8 cellular contexts compared by ENCODE assay signal in the genomic region with DNA sequence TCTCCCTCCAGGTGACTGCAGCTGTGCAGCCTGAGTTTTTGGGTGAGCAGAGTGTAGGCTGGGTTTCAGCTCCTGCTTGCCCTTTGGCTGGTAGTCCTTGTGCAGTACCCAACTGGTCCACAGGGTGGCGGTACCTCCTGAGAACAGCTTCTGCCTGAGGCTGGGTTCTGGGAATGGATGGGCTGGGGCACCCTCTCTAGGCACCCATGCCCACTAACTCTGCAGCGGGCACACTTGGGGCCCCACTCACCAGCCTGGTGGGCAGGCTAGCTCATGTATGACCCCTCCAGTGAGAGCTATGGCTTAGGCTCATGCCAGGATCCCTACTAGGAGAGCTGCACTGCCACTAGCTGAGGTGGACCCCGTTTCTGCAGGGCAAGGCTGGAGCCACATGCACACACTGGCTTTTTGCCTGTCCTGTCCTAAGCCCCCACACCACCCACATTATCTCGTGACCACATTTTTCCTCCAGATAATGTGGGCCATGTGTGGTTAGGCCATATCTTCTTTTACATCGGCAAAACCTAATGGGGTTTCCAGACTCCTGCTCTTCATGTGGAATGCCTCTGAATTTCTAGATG. TPM values are rescaled to one million over a fixed set of nuclear protein-coding genes. Genes with fewer than 3 reads are reported as not detected.
A peak's percentile ranks its signal among the peaks of the same experiment; 100 is the strongest.
DNase-seq lines count a peak whose midpoint lies in the region; ATAC-seq, FAIRE-seq and TF ChIP-seq lines count a peak whose summit lies in the region.

No MANE protein-coding gene starts in this region.

- H3K9me3 ChIP-seq in A549 (no peaks in the 10 kb centered on the region), Panc1 (ENCODE audit: control insufficient read depth, insufficient read depth, low read depth, low read length) (no peaks in the 10 kb centered on the region), testis (no peaks in the 10 kb centered on the region)

- in situ Hi-C loops in Panc1 (cut with HindIII; ENCODE audit: low pct_unique_long_range_greater_than_20kb, low sequenced_read_pairs): no loop called here

- CTCF ChIA-PET in A549 (lab: Yijun Ruan, JAX): interaction anchor here (0.6 to 21.4 kb wide), 38 partner anchors 11 to 385 kb away, joined by 3 to 295 read pairs (median 5); partner anchors contain the start of genes AHCYL1, EPS8L3, GNAI3 and GSTM4
- CTCF ChIA-PET in Panc1 (lab: Charles Lee): interaction anchor here (0.6 to 2.6 kb wide), 10 partner anchors 10 to 361 kb away, joined by 3 to 18 read pairs (median 4); partner anchors contain the start of genes AHCYL1 and GNAI3

- TF ChIP-seq POLR2A in A549 (IDR thresholded peaks at IDR 0.05; ENCODE audit: low read length): no peak
- no peak for TF ChIP-seq POLR2A in testis (IDR thresholded peaks at IDR 0.05)

- no peak overlapping the region for H3K4me3 Mint-ChIP-seq in activated T-cell treated with anti-CD3 and anti-CD28 coated beads, Interleukin-2, amount 50 U/mL, for 24 hours

- H3K36me3 ChIP-seq in Panc1 (ENCODE audit: control insufficient read depth, insufficient read depth, low read length) (no peaks in the 10 kb centered on the region), testis (ENCODE audit: low read depth, missing control alignments) (no peaks in the 10 kb centered on the region)

- H3K27ac ChIP-seq in A549 (no peak overlapping the region), Panc1 (ENCODE audit: low read length) (no peak overlapping the region), testis (no peak overlapping the region)

- H3K27me3 ChIP-seq in Panc1 (ENCODE audit: control insufficient read depth, insufficient read depth, low read length) (no peaks in the 10 kb centered on the region), testis (no peaks in the 10 kb centered on the region)

- H3K27ac Mint-ChIP-seq in activated T-cell treated with anti-CD3 and anti-CD28 coated beads, Interleukin-2, amount 50 U/mL, for 24 hours: no peak overlapping the region

- intact Hi-C loops in Panc1 (cut with micrococcal nuclease; ENCODE audit: unreplicated experiment) (loop anchor here (5.0 kb wide), 1 partner anchor 342 kb away; the partner anchor contains the start of gene AHCYL1), testis (cut with DNase I; ENCODE audit: low total_unique reads) (loop anchor here (5.0 kb wide), 1 partner anchor 132 kb away; no protein-coding TSS in a partner anchor)

- no peak for FAIRE-seq in A549 (lab: Jason Lieb, UNC)
- FAIRE-seq in GM18507 (lab: Jason Lieb, UNC): peak; percentile 77

- H3K9me3 Mint-ChIP-seq in activated T-cell treated with anti-CD3 and anti-CD28 coated beads, Interleukin-2, amount 50 U/mL, for 24 hours: no peaks in the 10 kb centered on the region

- H3K4me3 ChIP-seq in A549: no peak overlapping the region
- no peak overlapping the region for H3K4me3 ChIP-seq in Panc1 (ENCODE audit: low read depth in 2 of 2, low read length in 2 of 2)
- no peak overlapping the region for H3K4me3 ChIP-seq in testis

- TF ChIP-seq CTCF in A549 (IDR thresholded peaks at IDR 0.05) (peak; percentile 57), Panc1 (IDR thresholded peaks at IDR 0.05) (peak; percentile 91), testis (IDR thresholded peaks at IDR 0.05) (peak; percentile 89 to 98 (median 90))

- H3K27me3 Mint-ChIP-seq in activated T-cell treated with anti-CD3 and anti-CD28 coated beads, Interleukin-2, amount 50 U/mL, for 24 hours: no peaks in the 10 kb centered on the region

- peak in 1 of 2 experiments; percentile 58 for DNase-seq in A549 (ENCODE audit: low read depth in 1 of 2, low spot score in 1 of 2)
- DNase-seq in GM18507 (ENCODE audit: extremely low spot score, insufficient read length, low read depth): no peak
- peak; percentile 47 for DNase-seq in HT1080 (ENCODE audit: low read depth)
- DNase-seq in Panc1 (ENCODE audit: low read depth, low spot score): peak; percentile 64
- DNase-seq in activated T-cell treated with anti-CD3 and anti-CD28 coated beads, Interleukin-2, amount 50 U/mL, for 24 hours: peak; percentile 97
- DNase-seq in fibroblast of peridontal ligament (ENCODE audit: extremely low read depth): peak; percentile 62
- DNase-seq in occipital lobe (lab: John Stamatoyannopoulos, UW): peak; percentile 49
- DNase-seq in testis: peak; percentile 95

- no peaks in the 10 kb centered on the region for H3K36me3 Mint-ChIP-seq in activated T-cell treated with anti-CD3 and anti-CD28 coated beads, Interleukin-2, amount 50 U/mL, for 24 hours (ENCODE audit: low read depth)

- H3K4me2 ChIP-seq in A549: no peak overlapping the region

- peaks cover 23% of the 10 kb centered on the region for H3K4me1 Mint-ChIP-seq in activated T-cell treated with anti-CD3 and anti-CD28 coated beads, Interleukin-2, amount 50 U/mL, for 24 hours (ENCODE audit: low read depth)

- TF ChIP-seq RAD21 in A549 (conservative IDR thresholded peaks at IDR 0.05 in 1 of 2, IDR thresholded peaks at IDR 0.05 in 1 of 2): peak in 1 of 2 experiments; percentile 60; a peak in 4 of 5 replicates

- no peak for TF ChIP-seq EP300 in A549 (IDR thresholded peaks at IDR 0.05)

- 49% methylated on average over 4 of the region's 5 CpGs for WGBS in A549 (ENCODE audit: missing lambda C conversion rate)
- 52 to 74% methylated on average over 3 to 5 of the region's 5 CpGs for WGBS in testis, 2 donors

- BruUV-seq in Panc1 (replicated peaks; lab: Mats Ljungman, UMichigan): no TSS peak

- H3K4me1 ChIP-seq in A549 (peaks cover 24% of the 10 kb centered on the region), Panc1 (ENCODE audit: control insufficient read depth, insufficient read depth, low read length) (peaks cover 8% of the 10 kb centered on the region), testis (peaks cover 19% of the 10 kb centered on the region)

- peak; percentile 26 to 72; a peak in 4 of 6 replicates for ATAC-seq in A549
- ATAC-seq in Panc1: peak; percentile 64

- POLR2A ChIA-PET in A549 (lab: Yijun Ruan, JAX) (interaction anchor here (0.9 to 2.2 kb wide), 6 partner anchors 92 to 344 kb away, joined by 3 to 20 read pairs (median 4); partner anchors contain the start of genes AHCYL1 and GNAI3), Panc1 (lab: Charles Lee) (interaction anchor here (0.9 kb wide), 1 partner anchor 27 kb away, joined by 3 read pairs; the partner anchor contains the start of gene GSTM2)

RNA-seq across cellular contexts. Expression of gene GSTM4, which starts 15.5 kb away (rescaled TPM):
- 17.2 and 21.7 TPM in 2 replicates for polyA plus RNA-seq in A549 (2011; rRNA removed)
- polyA plus RNA-seq in A549 (2012; cell fraction: cytosol; rRNA removed): 15.3 and 15.8 TPM in 2 replicates
- 16.9 and 17.9 TPM in 2 replicates for polyA plus RNA-seq in A549 (2012; cell fraction: nucleus; rRNA removed)
- polyA plus RNA-seq in A549 (2017; fragmentation: RNase III; extraction: RNeasy Plus Mini Kit Qiagen cat#74134 plus additional on column Dnase treatment): 13.0 to 14.3 TPM (median 13.6 TPM) in 3 replicates
- 10.2 and 16.7 TPM in 2 replicates for polyA minus RNA-seq in A549 (2011; rRNA and poly(A)+ RNA removed)
- total RNA-seq in HT1080 (2014; rRNA removed; shearing (Covaris generic)): 0.13 TPM in 1 of 2 replicates, not detected in the other
- not detected in 2 replicates for polyA plus RNA-seq in HT1080 (2015; cell fraction: cytosol; rRNA removed)
- polyA plus RNA-seq in HT1080 (2015; cell fraction: nucleus; rRNA removed): not detected in 2 replicates
- 22.0 TPM for total RNA-seq in Panc1 (2021; ENCODE audit: unreplicated experiment)
- polyA plus RNA-seq in Panc1 (2012; ENCODE audit: insufficient read length): 15.3 TPM
- 4.7 TPM for total RNA-seq in occipital lobe
- 10 to 100 TPM; 58.6 to 61.8 TPM for total RNA-seq in testis
- polyA plus RNA-seq in testis (ENCODE audit: insufficient read depth, low read depth, low replicate concordance): 42.0 TPM

RNA-seq across cellular contexts. Expression of gene AMPD2, which starts 20.7 kb away (rescaled TPM):
- polyA plus RNA-seq in A549 (2011; rRNA removed): 19.3 and 31.5 TPM in 2 replicates
- 29.0 and 34.3 TPM in 2 replicates for polyA plus RNA-seq in A549 (2012; cell fraction: cytosol; rRNA removed)
- polyA plus RNA-seq in A549 (2012; cell fraction: nucleus; rRNA removed): 203 and 228 TPM in 2 replicates
- 39.4 to 51.7 TPM (median 47.2 TPM) in 3 replicates for polyA plus RNA-seq in A549 (2017; fragmentation: RNase III; extraction: RNeasy Plus Mini Kit Qiagen cat#74134 plus additional on column Dnase treatment)
- polyA minus RNA-seq in A549 (2011; rRNA and poly(A)+ RNA removed): 44.2 and 55.3 TPM in 2 replicates
- total RNA-seq in HT1080 (2014; rRNA removed; shearing (Covaris generic)): 70.8 and 71.4 TPM in 2 replicates
- polyA plus RNA-seq in HT1080 (2015; cell fraction: cytosol; rRNA removed): 46.6 and 74.6 TPM in 2 replicates
- 292 and 299 TPM in 2 replicates for polyA plus RNA-seq in HT1080 (2015; cell fraction: nucleus; rRNA removed)
- 85.8 TPM for total RNA-seq in Panc1 (2021; ENCODE audit: unreplicated experiment)
- 58.1 TPM for polyA plus RNA-seq in Panc1 (2012; ENCODE audit: insufficient read length)
- 49.4 TPM for total RNA-seq in occipital lobe
- total RNA-seq in testis: 10 to 100 TPM; 54.4 to 54.5 TPM
- polyA plus RNA-seq in testis (ENCODE audit: insufficient read depth, low read depth, low replicate concordance): 35.0 TPM

RNA-seq across cellular contexts. Expression of gene GNAT2, which starts 21.0 kb away (rescaled TPM):
- 0.16 and 0.20 TPM in 2 replicates for polyA plus RNA-seq in A549 (2011; rRNA removed)
- polyA plus RNA-seq in A549 (2012; cell fraction: cytosol; rRNA removed): 0.09 and 0.13 TPM in 2 replicates
- not detected in 2 replicates for polyA plus RNA-seq in A549 (2012; cell fraction: nucleus; rRNA removed)
- 0.25 TPM in 1 of 3 replicates, not detected in the others for polyA plus RNA-seq in A549 (2017; fragmentation: RNase III; extraction: RNeasy Plus Mini Kit Qiagen cat#74134 plus additional on column Dnase treatment)
- polyA minus RNA-seq in A549 (2011; rRNA and poly(A)+ RNA removed): 0.29 and 0.74 TPM in 2 replicates
- total RNA-seq in HT1080 (2014; rRNA removed; shearing (Covaris generic)): 0.13 and 0.43 TPM in 2 replicates
- polyA plus RNA-seq in HT1080 (2015; cell fraction: cytosol; rRNA removed): 0.07 TPM in 1 of 2 replicates, not detected in the other
- not detected in 2 replicates for polyA plus RNA-seq in HT1080 (2015; cell fraction: nucleus; rRNA removed)
- total RNA-seq in Panc1 (2021; ENCODE audit: unreplicated experiment): 0.44 TPM
- not detected for polyA plus RNA-seq in Panc1 (2012; ENCODE audit: insufficient read length)
- total RNA-seq in occipital lobe: not detected
- 1 to 10 TPM; 2.8 to 3.0 TPM for total RNA-seq in testis
- 4.1 TPM for polyA plus RNA-seq in testis (ENCODE audit: insufficient read depth, low read depth, low replicate concordance)

RNA-seq across cellular contexts. Expression of gene GSTM2, which starts 27.5 kb away (rescaled TPM):
- 4.8 and 6.0 TPM in 2 replicates for polyA plus RNA-seq in A549 (2011; rRNA removed)
- 5.0 and 6.5 TPM in 2 replicates for polyA plus RNA-seq in A549 (2012; cell fraction: cytosol; rRNA removed)
- 20.1 and 25.5 TPM in 2 replicates for polyA plus RNA-seq in A549 (2012; cell fraction: nucleus; rRNA removed)
- polyA plus RNA-seq in A549 (2017; fragmentation: RNase III; extraction: RNeasy Plus Mini Kit Qiagen cat#74134 plus additional on column Dnase treatment): 5.3 to 7.2 TPM (median 6.5 TPM) in 3 replicates
- polyA minus RNA-seq in A549 (2011; rRNA and poly(A)+ RNA removed): 3.4 and 4.5 TPM in 2 replicates
- 2.3 and 3.1 TPM in 2 replicates for total RNA-seq in HT1080 (2014; rRNA removed; shearing (Covaris generic))
- polyA plus RNA-seq in HT1080 (2015; cell fraction: cytosol; rRNA removed): 4.9 and 10.0 TPM in 2 replicates
- polyA plus RNA-seq in HT1080 (2015; cell fraction: nucleus; rRNA removed): 19.0 and 19.5 TPM in 2 replicates
- 10.2 TPM for total RNA-seq in Panc1 (2021; ENCODE audit: unreplicated experiment)
- polyA plus RNA-seq in Panc1 (2012; ENCODE audit: insufficient read length): 12.9 TPM
- 9.2 TPM for total RNA-seq in occipital lobe
- total RNA-seq in testis: 100 to 1,000 TPM in 1 of 2 donors, 10 to 100 TPM in 1; 83.2 to 131 TPM
- polyA plus RNA-seq in testis (ENCODE audit: insufficient read depth, low read depth, low replicate concordance): 68.0 TPM

RNA-seq across cellular contexts. Expression of gene GSTM1, which starts 47.2 kb away (rescaled TPM):
- polyA plus RNA-seq in A549 (2011; rRNA removed) (0.22 TPM in 1 of 2 replicates, not detected in the other), A549 (2017; fragmentation: RNase III; extraction: RNeasy Plus Mini Kit Qiagen cat#74134 plus additional on column Dnase treatment) (not detected in 3 replicates), testis (ENCODE audit: insufficient read depth, low read depth, low replicate concordance) (not detected)
- not detected in 2 replicates for polyA plus RNA-seq in A549 (2012; cell fraction: cytosol; rRNA removed)
- polyA plus RNA-seq in A549 (2012; cell fraction: nucleus; rRNA removed): not detected in 2 replicates
- polyA minus RNA-seq in A549 (2011; rRNA and poly(A)+ RNA removed): 0.49 TPM in 1 of 2 replicates, not detected in the other
- total RNA-seq in HT1080 (2014; rRNA removed; shearing (Covaris generic)): 14.5 and 17.0 TPM in 2 replicates
- 48.8 and 54.5 TPM in 2 replicates for polyA plus RNA-seq in HT1080 (2015; cell fraction: cytosol; rRNA removed)
- 35.0 and 38.7 TPM in 2 replicates for polyA plus RNA-seq in HT1080 (2015; cell fraction: nucleus; rRNA removed)
- total RNA-seq in Panc1 (2021; ENCODE audit: unreplicated experiment) (not detected), occipital lobe (not detected), testis (not detected)
- polyA plus RNA-seq in Panc1 (2012; ENCODE audit: insufficient read length): 0.75 TPM
